Comparison of ENCODE assay signal across 1 cellular context in the genomic region with DNA sequence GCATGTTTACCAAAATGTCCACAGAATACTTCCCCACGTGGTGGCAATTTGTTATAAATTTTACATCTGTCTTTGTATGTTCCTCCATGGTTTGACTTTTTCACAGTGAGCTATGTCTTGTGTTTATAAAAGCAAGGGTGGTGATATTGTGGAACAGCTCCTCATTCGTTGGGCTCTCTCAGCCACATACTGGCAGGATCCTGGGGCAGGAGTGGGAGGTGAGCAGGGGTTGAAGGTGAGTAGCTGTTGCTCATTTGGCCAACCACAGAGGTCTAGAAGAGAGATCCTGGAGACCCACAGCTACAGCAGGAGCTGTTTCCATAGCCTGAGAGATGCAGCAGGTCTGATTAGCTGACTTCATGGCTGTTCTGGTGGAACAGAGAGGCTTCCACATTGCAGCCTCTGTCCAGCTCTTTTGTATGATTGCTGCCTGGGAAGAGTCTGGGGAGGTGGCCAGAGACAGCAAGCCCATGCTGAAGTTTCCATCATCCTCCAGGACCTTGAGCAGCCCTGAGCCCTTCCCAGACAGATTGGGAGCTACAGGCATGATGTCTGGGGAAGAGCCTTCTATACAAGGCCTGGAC.
TF ChIP-seq lines count a peak whose summit lies in the region.

No MANE protein-coding gene starts in this region.

TF ChIP-seq in WTC11, 78 proteins besides CTCF, POLR2A, EP300 and RAD21 (continued from another document):
- TF ChIP-seq, protein P1, sequence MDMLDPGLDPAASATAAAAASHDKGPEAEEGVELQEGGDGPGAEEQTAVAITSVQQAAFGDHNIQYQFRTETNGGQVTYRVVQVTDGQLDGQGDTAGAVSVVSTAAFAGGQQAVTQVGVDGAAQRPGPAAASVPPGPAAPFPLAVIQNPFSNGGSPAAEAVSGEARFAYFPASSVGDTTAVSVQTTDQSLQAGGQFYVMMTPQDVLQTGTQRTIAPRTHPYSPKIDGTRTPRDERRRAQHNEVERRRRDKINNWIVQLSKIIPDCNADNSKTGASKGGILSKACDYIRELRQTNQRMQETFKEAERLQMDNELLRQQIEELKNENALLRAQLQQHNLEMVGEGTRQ (CRISPR knock-in tag; IDR thresholded peaks at IDR 0.05), result no peak
- TF ChIP-seq ZNF317 (CRISPR knock-in tag; IDR thresholded peaks at IDR 0.05; ENCODE audit: borderline replicate concordance, low read depth), result no peak
- TF ChIP-seq, protein P2, sequence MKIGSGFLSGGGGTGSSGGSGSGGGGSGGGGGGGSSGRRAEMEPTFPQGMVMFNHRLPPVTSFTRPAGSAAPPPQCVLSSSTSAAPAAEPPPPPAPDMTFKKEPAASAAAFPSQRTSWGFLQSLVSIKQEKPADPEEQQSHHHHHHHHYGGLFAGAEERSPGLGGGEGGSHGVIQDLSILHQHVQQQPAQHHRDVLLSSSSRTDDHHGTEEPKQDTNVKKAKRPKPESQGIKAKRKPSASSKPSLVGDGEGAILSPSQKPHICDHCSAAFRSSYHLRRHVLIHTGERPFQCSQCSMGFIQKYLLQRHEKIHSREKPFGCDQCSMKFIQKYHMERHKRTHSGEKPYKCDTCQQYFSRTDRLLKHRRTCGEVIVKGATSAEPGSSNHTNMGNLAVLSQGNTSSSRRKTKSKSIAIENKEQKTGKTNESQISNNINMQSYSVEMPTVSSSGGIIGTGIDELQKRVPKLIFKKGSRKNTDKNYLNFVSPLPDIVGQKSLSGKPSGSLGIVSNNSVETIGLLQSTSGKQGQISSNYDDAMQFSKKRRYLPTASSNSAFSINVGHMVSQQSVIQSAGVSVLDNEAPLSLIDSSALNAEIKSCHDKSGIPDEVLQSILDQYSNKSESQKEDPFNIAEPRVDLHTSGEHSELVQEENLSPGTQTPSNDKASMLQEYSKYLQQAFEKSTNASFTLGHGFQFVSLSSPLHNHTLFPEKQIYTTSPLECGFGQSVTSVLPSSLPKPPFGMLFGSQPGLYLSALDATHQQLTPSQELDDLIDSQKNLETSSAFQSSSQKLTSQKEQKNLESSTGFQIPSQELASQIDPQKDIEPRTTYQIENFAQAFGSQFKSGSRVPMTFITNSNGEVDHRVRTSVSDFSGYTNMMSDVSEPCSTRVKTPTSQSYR (CRISPR knock-in tag; IDR thresholded peaks at IDR 0.05), result no peak
- TF ChIP-seq, protein P3, sequence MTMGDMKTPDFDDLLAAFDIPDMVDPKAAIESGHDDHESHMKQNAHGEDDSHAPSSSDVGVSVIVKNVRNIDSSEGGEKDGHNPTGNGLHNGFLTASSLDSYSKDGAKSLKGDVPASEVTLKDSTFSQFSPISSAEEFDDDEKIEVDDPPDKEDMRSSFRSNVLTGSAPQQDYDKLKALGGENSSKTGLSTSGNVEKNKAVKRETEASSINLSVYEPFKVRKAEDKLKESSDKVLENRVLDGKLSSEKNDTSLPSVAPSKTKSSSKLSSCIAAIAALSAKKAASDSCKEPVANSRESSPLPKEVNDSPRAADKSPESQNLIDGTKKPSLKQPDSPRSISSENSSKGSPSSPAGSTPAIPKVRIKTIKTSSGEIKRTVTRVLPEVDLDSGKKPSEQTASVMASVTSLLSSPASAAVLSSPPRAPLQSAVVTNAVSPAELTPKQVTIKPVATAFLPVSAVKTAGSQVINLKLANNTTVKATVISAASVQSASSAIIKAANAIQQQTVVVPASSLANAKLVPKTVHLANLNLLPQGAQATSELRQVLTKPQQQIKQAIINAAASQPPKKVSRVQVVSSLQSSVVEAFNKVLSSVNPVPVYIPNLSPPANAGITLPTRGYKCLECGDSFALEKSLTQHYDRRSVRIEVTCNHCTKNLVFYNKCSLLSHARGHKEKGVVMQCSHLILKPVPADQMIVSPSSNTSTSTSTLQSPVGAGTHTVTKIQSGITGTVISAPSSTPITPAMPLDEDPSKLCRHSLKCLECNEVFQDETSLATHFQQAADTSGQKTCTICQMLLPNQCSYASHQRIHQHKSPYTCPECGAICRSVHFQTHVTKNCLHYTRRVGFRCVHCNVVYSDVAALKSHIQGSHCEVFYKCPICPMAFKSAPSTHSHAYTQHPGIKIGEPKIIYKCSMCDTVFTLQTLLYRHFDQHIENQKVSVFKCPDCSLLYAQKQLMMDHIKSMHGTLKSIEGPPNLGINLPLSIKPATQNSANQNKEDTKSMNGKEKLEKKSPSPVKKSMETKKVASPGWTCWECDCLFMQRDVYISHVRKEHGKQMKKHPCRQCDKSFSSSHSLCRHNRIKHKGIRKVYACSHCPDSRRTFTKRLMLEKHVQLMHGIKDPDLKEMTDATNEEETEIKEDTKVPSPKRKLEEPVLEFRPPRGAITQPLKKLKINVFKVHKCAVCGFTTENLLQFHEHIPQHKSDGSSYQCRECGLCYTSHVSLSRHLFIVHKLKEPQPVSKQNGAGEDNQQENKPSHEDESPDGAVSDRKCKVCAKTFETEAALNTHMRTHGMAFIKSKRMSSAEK (CRISPR knock-in tag; IDR thresholded peaks at IDR 0.05; ENCODE audit: borderline replicate concordance), result no peak
